7 cellular contexts compared by ENCODE assay signal in the genomic region with DNA sequence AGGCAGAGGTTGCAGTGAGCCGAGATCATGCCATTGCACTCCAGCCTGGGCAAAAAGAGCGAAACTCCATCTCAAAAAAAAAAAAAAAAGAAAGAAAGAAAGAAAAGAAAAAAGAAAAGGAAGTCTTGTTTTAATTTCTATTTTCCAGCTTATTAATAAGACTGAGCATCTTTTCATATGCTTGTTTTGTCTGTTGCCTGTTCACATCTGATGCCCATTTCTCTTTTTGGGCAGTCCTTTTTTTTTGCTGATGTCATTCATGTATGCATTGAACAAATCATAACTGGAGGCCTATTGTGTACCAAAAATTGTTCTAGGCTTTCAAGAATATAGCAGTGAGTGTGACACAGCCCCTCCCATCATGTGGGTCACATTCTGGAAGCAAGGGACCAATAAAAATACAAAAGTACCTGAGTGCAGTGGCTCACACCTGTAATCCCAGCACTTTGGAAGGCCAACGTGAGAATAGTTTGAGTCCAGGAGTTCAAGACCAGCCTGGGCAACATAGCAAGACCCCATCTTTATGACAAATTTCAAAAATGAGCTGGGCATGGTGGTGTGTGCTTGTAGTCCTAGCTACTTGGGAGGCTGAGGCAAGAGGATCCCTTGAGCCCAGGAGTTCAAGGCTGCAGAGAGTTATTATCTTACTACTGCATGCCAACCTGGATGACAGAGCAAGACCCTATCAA. TPM values are rescaled to one million over a fixed set of nuclear protein-coding genes. Genes with fewer than 3 reads are reported as not detected.
DNase-seq lines count a peak whose midpoint lies in the region; ATAC-seq, FAIRE-seq and TF ChIP-seq lines count a peak whose summit lies in the region.
"Not testable (repeated sequence)": the region's sequence is repeated elsewhere in the genome, so short reads cannot be mapped to it uniquely, and the experiment has no call there.

No MANE protein-coding gene starts in this region.

- not testable (repeated sequence) for H3K9me3 ChIP-seq in A549; HEK293 (ENCODE audit: control insufficient read depth, insufficient read depth, low read depth, low read length); astrocyte (ENCODE audit: insufficient read depth, low read depth, low read length); K562 (replicated peaks; ENCODE audit: control insufficient read depth, insufficient read depth, low read depth, low read length); neural progenitor cell (ENCODE audit: low read depth); osteoblast (ENCODE audit: low read depth, low read length)

- intact Hi-C loops in K562 (cut with micrococcal nuclease), result not testable (repeated sequence)

- peak overlapping the region; percentile 18 for H3K27ac Mint-ChIP-seq in astrocyte (ENCODE audit: unreplicated experiment)
- H3K27ac Mint-ChIP-seq in neural progenitor cell, result not testable (repeated sequence)

- H2AFZ ChIP-seq in astrocyte (ENCODE audit: low read depth, low read length); K562 (ENCODE audit: low read depth, low read length); neural progenitor cell (replicated peaks); osteoblast (ENCODE audit: low read length): not testable (repeated sequence)

- BruUV-seq in K562 (replicated peaks; lab: Mats Ljungman, UMichigan), result not testable (repeated sequence)

- not testable (repeated sequence) for H3K9me3 Mint-ChIP-seq in astrocyte (ENCODE audit: unreplicated experiment); neural progenitor cell

- CTCF ChIA-PET in A549 (lab: Yijun Ruan, JAX) (interaction anchor here (0.7 to 58.9 kb wide), 8 partner anchors 10 to 87 kb away, joined by 3 to 2247 read pairs (median 58); partner anchors contain the start of genes BLVRB and LTBP4), HEK293 (lab: Yijun Ruan, JAX) (interaction anchor here (0.6 to 14.7 kb wide), 4 partner anchors 17 to 286 kb away, joined by 3 to 259 read pairs (median 74); no protein-coding TSS in a partner anchor)
- CTCF ChIA-PET in K562 (lab: Yijun Ruan, JAX; ENCODE audit: low intra/inter-chr PET ratio), result not testable (repeated sequence)

- WGBS in A549 (ENCODE audit: missing lambda C conversion rate), result 61% methylated on average over 3 of the region's 3 CpGs
- WGBS in K562 (ENCODE audit: insufficient coverage, low coverage, missing lambda C conversion rate), result 25% methylated on average over 2 of the region's 3 CpGs

- not testable (repeated sequence) for H3K4me1 Mint-ChIP-seq in astrocyte (ENCODE audit: low read depth, unreplicated experiment); neural progenitor cell

- not testable (repeated sequence) for H3K9ac ChIP-seq in astrocyte (ENCODE audit: low read length); K562 (ENCODE audit: insufficient read depth in 1 of 2, low read depth in 2 of 2, low read length in 2 of 2); neural progenitor cell

- H3K36me3 ChIP-seq in HEK293 (ENCODE audit: control insufficient read depth in 2 of 2, insufficient read depth in 1 of 2, low read length in 2 of 2); astrocyte (ENCODE audit: insufficient read depth, low read length); K562 (ENCODE audit: control insufficient read depth, insufficient read depth, low read length); neural progenitor cell; osteoblast (ENCODE audit: insufficient read depth, low read length): not testable (repeated sequence)

- POLR2A ChIA-PET in A549 (lab: Yijun Ruan, JAX) (interaction anchor here (0.7 kb wide), 1 partner anchor 59 kb away, joined by 3 read pairs; no protein-coding TSS in a partner anchor), HEK293 (lab: Yijun Ruan, JAX) (interaction anchor here (0.6 kb wide), 1 partner anchor 180 kb away, joined by 3 read pairs; no protein-coding TSS in a partner anchor)
- POLR2A ChIA-PET in K562 (lab: Yijun Ruan, JAX), result not testable (repeated sequence)

- not testable (repeated sequence) for H3K36me3 Mint-ChIP-seq in astrocyte (ENCODE audit: low read depth, unreplicated experiment); neural progenitor cell

- FAIRE-seq in A549 (lab: Jason Lieb, UNC); astrocyte (lab: Jason Lieb, UNC); K562 (lab: Jason Lieb, UNC): not testable (repeated sequence)

- not testable (repeated sequence) for H3K79me2 ChIP-seq in astrocyte (ENCODE audit: insufficient read depth, low read length); K562 (ENCODE audit: control insufficient read depth, insufficient read depth, low read length); neural progenitor cell (ENCODE audit: low read depth); osteoblast (ENCODE audit: insufficient read depth, low read length)

- not testable (repeated sequence) for TF ChIP-seq POLR2A in A549 (IDR thresholded peaks at IDR 0.05; ENCODE audit: low read length); K562 (conservative IDR thresholded peaks at IDR 0.05)

- peaks cover 48% of the 10 kb centered on the region for H3K27me3 Mint-ChIP-seq in astrocyte (ENCODE audit: low read depth, unreplicated experiment)
- H3K27me3 Mint-ChIP-seq in neural progenitor cell (ENCODE audit: insufficient read depth, low read depth), result peaks cover 26% of the 10 kb centered on the region

- H4K20me1 ChIP-seq in astrocyte (ENCODE audit: insufficient read depth, low read length); K562 (replicated peaks; ENCODE audit: control insufficient read depth, insufficient read depth, low read length); neural progenitor cell (ENCODE audit: low read depth); osteoblast (ENCODE audit: insufficient read depth, low read length): not testable (repeated sequence)

- not testable (repeated sequence) for TF ChIP-seq RAD21 in A549 (conservative IDR thresholded peaks at IDR 0.05 in 1 of 2, IDR thresholded peaks at IDR 0.05 in 1 of 2); K562 (CRISPR knock-in tag; conservative IDR thresholded peaks at IDR 0.05 in 1 of 2, IDR thresholded peaks at IDR 0.05 in 1 of 2)

- H3K4me3 ChIP-seq in A549; HEK293 (ENCODE audit: low read depth, low read length); astrocyte (ENCODE audit: insufficient read depth, low read depth, low read length); K562; neural progenitor cell; osteoblast (ENCODE audit: insufficient read depth, low read length): not testable (repeated sequence)

- not testable (repeated sequence) for H3K4me1 ChIP-seq in A549; astrocyte (ENCODE audit: insufficient read depth, low read length); neural progenitor cell; osteoblast (ENCODE audit: insufficient read depth, low read length)
- H3K4me1 ChIP-seq in HEK293 (ENCODE audit: control insufficient read depth, insufficient read depth, low read length) (peaks cover 13% of the 10 kb centered on the region), K562 (replicated peaks in 1 of 2; ENCODE audit: control insufficient read depth in 2 of 2, insufficient read depth in 2 of 2, low read length in 2 of 2) (peaks cover 3 to 12% of the 10 kb centered on the region in 2 experiments; a peak in 3 of 5 replicates)

- TF ChIP-seq EP300 in A549 (IDR thresholded peaks at IDR 0.05); K562 (IDR thresholded peaks at IDR 0.05; ENCODE audit: low read length): not testable (repeated sequence)

- not testable (repeated sequence) for H3K27me3 ChIP-seq in astrocyte (ENCODE audit: insufficient read depth, low read length); K562 (ENCODE audit: control insufficient read depth in 2 of 2, insufficient read depth in 2 of 2, low read length in 2 of 2); osteoblast (ENCODE audit: insufficient read depth, low read length)
- peaks cover 42% of the 10 kb centered on the region for H3K27me3 ChIP-seq in neural progenitor cell

- DNase-seq in A549 (ENCODE audit: low read depth in 1 of 2, low spot score in 1 of 2); astrocyte (ENCODE audit: low read depth); K562 (ENCODE audit: extremely low read depth in 1 of 4, low spot score in 3 of 4); neural progenitor cell (ENCODE audit: low spot score): not testable (repeated sequence)
- DNase-seq in epidermal melanocyte (ENCODE audit: insufficient read length, low spot score), result peak; percentile 0
- DNase-seq in osteoblast (ENCODE audit: insufficient read length, low spot score, missing footprints), result peak; percentile 17

- H3F3A ChIP-seq in neural progenitor cell (ENCODE audit: low read depth), result not testable (repeated sequence)

- H3K9me1 ChIP-seq in K562 (ENCODE audit: control insufficient read depth, insufficient read depth, low read length), result not testable (repeated sequence)

- not testable (repeated sequence) for H3K4me3 Mint-ChIP-seq in astrocyte (ENCODE audit: unreplicated experiment)
- H3K4me3 Mint-ChIP-seq in neural progenitor cell, result peak overlapping the region; percentile 24

- not testable (repeated sequence) for ATAC-seq in A549, K562

- TF ChIP-seq CTCF in A549 (IDR thresholded peaks at IDR 0.05); HEK293 (tag by site-specific recombination; IDR thresholded peaks at IDR 0.05); astrocyte (IDR thresholded peaks at IDR 0.05; ENCODE audit: insufficient read depth, low read depth, low read length); K562 (IDR thresholded peaks at IDR 0.05 in 2 of 3, conservative IDR thresholded peaks at IDR 0.05 in 1 of 3; ENCODE audit: insufficient read depth in 2 of 3, low read depth in 1 of 3, low read length in 3 of 3); neural progenitor cell (IDR thresholded peaks at IDR 0.05); osteoblast (IDR thresholded peaks at IDR 0.05; ENCODE audit: extremely low read depth, low read depth, low read length): not testable (repeated sequence)

- H3K27ac ChIP-seq in A549; HEK293 (ENCODE audit: extremely low read depth, low read depth, low read length); astrocyte (ENCODE audit: low read depth, low read length); K562 (ENCODE audit: extremely low read depth, low read depth, low read length); neural progenitor cell; osteoblast (ENCODE audit: low read depth, low read length): not testable (repeated sequence)

- in situ Hi-C loops in K562 (cut with MboI), result not testable (repeated sequence)

- H3K4me2 ChIP-seq in A549; astrocyte (ENCODE audit: low read length); K562 (ENCODE audit: insufficient read depth, low read length); neural progenitor cell; osteoblast (ENCODE audit: insufficient read depth, low read length): not testable (repeated sequence)

RNA-seq across cellular contexts. Expression of gene SHKBP1, which starts 30.4 kb away (rescaled TPM):
- polyA plus RNA-seq in A549 (2011; rRNA removed) (75.2 and 79.7 TPM in 2 replicates), A549 (2017; fragmentation: RNase III; extraction: RNeasy Plus Mini Kit Qiagen cat#74134 plus additional on column Dnase treatment) (94.9 to 128 TPM (median 123 TPM) in 3 replicates), K562 (2011; rRNA removed) (18.9 and 24.4 TPM in 2 replicates), K562 (2014; fragmentation: Illumina TruSeq; extraction: Trizol) (33.7 and 42.0 TPM in 2 replicates), K562 (2014; fragmentation: Nextera tagmentation; extraction: Ambion mirVana) (1 to 10 TPM; 1.2 to 4.9 TPM), K562 (2014; rRNA removed) (34.2 and 40.4 TPM in 2 replicates)
- polyA plus RNA-seq in A549 (2012; cell fraction: cytosol; rRNA removed), result 163 and 237 TPM in 2 replicates
- polyA plus RNA-seq in A549 (2012; cell fraction: nucleus; rRNA removed), result 317 and 432 TPM in 2 replicates
- polyA minus RNA-seq in A549 (2011; rRNA and poly(A)+ RNA removed), result 133 and 167 TPM in 2 replicates
- total RNA-seq in astrocyte (56.3 and 60.4 TPM in 2 replicates), K562 (2014; rRNA removed) (33.7 and 48.0 TPM in 2 replicates), K562 (2014; rRNA removed; fragmentation: Illumina TruSeq; extraction: Trizol) (6.6 and 9.6 TPM in 2 replicates), K562 (2015; rRNA removed; fragmentation: Illumina TruSeq; extraction: Trizol) (17.5 and 22.3 TPM in 2 replicates), K562 (2021) (54.5 and 58.1 TPM in 2 replicates), neural progenitor cell (ENCODE audit: low replicate concordance) (20.6 and 63.7 TPM in 2 replicates), osteoblast (16.3 and 18.9 TPM in 2 replicates)
- total RNA-seq in K562 (2011; cell fraction: chromatin; rRNA removed; ENCODE audit: low replicate concordance), result 33.3 and 146 TPM in 2 replicates
- total RNA-seq in K562 (2011; cell fraction: nucleolus; rRNA removed), result 62.0 and 84.4 TPM in 2 replicates
- total RNA-seq in K562 (2011; cell fraction: nucleoplasm; rRNA removed), result 39.4 and 65.9 TPM in 2 replicates
- 34.0 and 79.0 TPM in 2 replicates for polyA plus RNA-seq in K562 (2011; cell fraction: cytosol; rRNA removed)
- 68.6 and 104 TPM in 2 replicates for polyA plus RNA-seq in K562 (2011; cell fraction: nucleus; rRNA removed)
- polyA plus RNA-seq in K562 (2012), result 56.1 and 106 TPM in 2 replicates
- polyA minus RNA-seq in K562 (2011; rRNA and poly(A)+ RNA removed), result 11.5 and 17.4 TPM in 2 replicates
- 53.0 and 61.0 TPM in 2 replicates for polyA minus RNA-seq in K562 (2011; cell fraction: cytosol; rRNA and poly(A)+ RNA removed)
- 18.8 and 19.9 TPM in 2 replicates for polyA minus RNA-seq in K562 (2011; cell fraction: nucleus; rRNA and poly(A)+ RNA removed)

RNA-seq across cellular contexts. Expression of gene LTBP4, which starts 54.9 kb away (rescaled TPM):
- polyA plus RNA-seq in A549 (2011; rRNA removed) (23.1 and 32.0 TPM in 2 replicates), A549 (2017; fragmentation: RNase III; extraction: RNeasy Plus Mini Kit Qiagen cat#74134 plus additional on column Dnase treatment) (37.7 to 51.1 TPM (median 43.2 TPM) in 3 replicates), K562 (2011; rRNA removed) (34.4 and 64.2 TPM in 2 replicates), K562 (2014; fragmentation: Illumina TruSeq; extraction: Trizol) (31.6 and 65.6 TPM in 2 replicates), K562 (2014; fragmentation: Nextera tagmentation; extraction: Ambion mirVana) (under 1 TPM; 0.35 to 0.53 TPM), K562 (2014; rRNA removed) (108 and 112 TPM in 2 replicates)
- polyA plus RNA-seq in A549 (2012; cell fraction: cytosol; rRNA removed), result 65.2 and 69.3 TPM in 2 replicates
- polyA plus RNA-seq in A549 (2012; cell fraction: nucleus; rRNA removed), result 475 and 611 TPM in 2 replicates
- 16.3 and 26.9 TPM in 2 replicates for polyA minus RNA-seq in A549 (2011; rRNA and poly(A)+ RNA removed)
- total RNA-seq in astrocyte (46.9 and 63.5 TPM in 2 replicates), K562 (2014; rRNA removed) (38.7 and 44.5 TPM in 2 replicates), K562 (2014; rRNA removed; fragmentation: Illumina TruSeq; extraction: Trizol) (6.1 and 9.7 TPM in 2 replicates), K562 (2015; rRNA removed; fragmentation: Illumina TruSeq; extraction: Trizol) (19.9 and 25.0 TPM in 2 replicates), K562 (2021) (148 and 160 TPM in 2 replicates), neural progenitor cell (ENCODE audit: low replicate concordance) (24.7 and 70.0 TPM in 2 replicates), osteoblast (13.6 and 16.6 TPM in 2 replicates)
- 209 and 457 TPM in 2 replicates for total RNA-seq in K562 (2011; cell fraction: chromatin; rRNA removed; ENCODE audit: low replicate concordance)
- 301 and 327 TPM in 2 replicates for total RNA-seq in K562 (2011; cell fraction: nucleolus; rRNA removed)
- 219 and 259 TPM in 2 replicates for total RNA-seq in K562 (2011; cell fraction: nucleoplasm; rRNA removed)
- polyA plus RNA-seq in K562 (2011; cell fraction: cytosol; rRNA removed), result 40.5 and 63.1 TPM in 2 replicates
- 400 and 488 TPM in 2 replicates for polyA plus RNA-seq in K562 (2011; cell fraction: nucleus; rRNA removed)
- 256 and 263 TPM in 2 replicates for polyA plus RNA-seq in K562 (2012)
- 6.8 and 10.0 TPM in 2 replicates for polyA minus RNA-seq in K562 (2011; rRNA and poly(A)+ RNA removed)
- 50.8 and 74.4 TPM in 2 replicates for polyA minus RNA-seq in K562 (2011; cell fraction: cytosol; rRNA and poly(A)+ RNA removed)
- 47.9 and 57.5 TPM in 2 replicates for polyA minus RNA-seq in K562 (2011; cell fraction: nucleus; rRNA and poly(A)+ RNA removed)
